ENCODE assay signal across 9 cellular contexts in the genomic region with DNA sequence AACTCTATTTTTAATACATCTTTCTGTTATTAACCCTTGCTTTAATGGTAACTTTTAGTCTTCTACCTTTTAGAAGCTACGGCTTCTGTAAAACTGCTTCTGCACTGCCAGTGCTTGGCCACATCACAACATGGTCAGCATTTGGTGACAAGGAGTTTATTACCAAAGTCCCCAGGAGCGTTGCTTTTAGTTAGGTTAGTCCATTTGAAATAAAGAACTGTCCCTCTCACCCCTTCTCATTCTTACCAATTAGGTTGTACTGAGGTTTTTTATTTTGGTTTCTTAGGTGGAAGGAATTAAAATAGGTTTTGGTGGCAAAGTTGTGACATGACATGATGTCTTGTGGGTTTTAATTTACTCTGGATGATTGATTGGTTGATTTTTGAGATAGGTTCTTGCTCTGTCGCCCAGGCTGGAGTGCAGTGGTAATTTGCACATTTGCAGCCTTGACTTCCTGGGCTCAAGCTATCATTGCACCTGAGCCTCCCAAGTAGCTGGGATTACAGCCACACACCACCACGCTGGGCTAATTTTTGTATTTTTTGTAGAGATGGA. TPM values are rescaled to one million over a fixed set of nuclear protein-coding genes. Genes with fewer than 3 reads are reported as not detected.
DNase-seq lines count a peak whose midpoint lies in the region; ATAC-seq and TF ChIP-seq lines count a peak whose summit lies in the region.
"Had no signal": no experiment of that assay in that cellular context is flagged by ENCODE, and none has a peak within 500 bp of the region (broad histone marks: within the 10 kb centered on the region; RNA-seq: fewer than 3 reads in every experiment).

No MANE protein-coding gene starts in this region.

- no peak for DNase-seq in CD4-positive, CD25-positive, alpha-beta regulatory T cell
- DNase-seq in epithelial cell of esophagus (ENCODE audit: low read depth) (no peak), retina (no peak), Ammon's horn (ENCODE audit: low spot score) (no peak)
- no peak for DNase-seq in activated CD4-positive, alpha-beta T cell treated with anti-CD3 and anti-CD28 coated beads, Interleukin-2, amount 50 U/mL, for 48 hours
- DNase-seq: activated effector memory CD4-positive, alpha-beta T cell treated with Interleukin-2 at 50 U/mL for 16 hours had no signal

- H3K4me3 Mint-ChIP-seq in CD4-positive, CD25-positive, alpha-beta regulatory T cell: peak overlapping the region; percentile 23 to 66 (median 38)

- H3K9me3 ChIP-seq in CD4-positive, CD25-positive, alpha-beta regulatory T cell (ENCODE audit: control insufficient read depth in 2 of 2, low read length in 2 of 2): no peaks in the 10 kb centered on the region
- H3K9me3 ChIP-seq in OCI-LY3 (ENCODE audit: insufficient read depth, low read length): no peaks in the 10 kb centered on the region
- no peaks in the 10 kb centered on the region for H3K9me3 ChIP-seq in neutrophil

- TF ChIP-seq CTCF in OCI-LY3 (IDR thresholded peaks at IDR 0.05; ENCODE audit: low read depth, low read length) (no peak), epithelial cell of esophagus (IDR thresholded peaks at IDR 0.05; ENCODE audit: insufficient read depth, low read depth, low read length, missing control alignments) (no peak), neutrophil (IDR thresholded peaks at IDR 0.05) (no peak)

- H3K27me3 ChIP-seq in CD4-positive, CD25-positive, alpha-beta regulatory T cell (ENCODE audit: control insufficient read depth, insufficient read depth, low read length): no peaks in the 10 kb centered on the region
- no peaks in the 10 kb centered on the region for H3K27me3 ChIP-seq in OCI-LY3 (ENCODE audit: low read depth, low read length)
- no peaks in the 10 kb centered on the region for H3K27me3 ChIP-seq in neutrophil

- H3K27ac Mint-ChIP-seq in CD4-positive, CD25-positive, alpha-beta regulatory T cell: peak overlapping the region; percentile 18 to 54 (median 25)

- H3K9ac ChIP-seq in OCI-LY3 (ENCODE audit: low read length): no peak overlapping the region

- no peak overlapping the region for H3K27ac ChIP-seq in CD4-positive, CD25-positive, alpha-beta regulatory T cell (ENCODE audit: insufficient read depth, low read length, poor library complexity, severe bottlenecking)
- H3K27ac ChIP-seq in OCI-LY3 (ENCODE audit: low read length): no peak overlapping the region
- peak overlapping the region; percentile 80 for H3K27ac ChIP-seq in neutrophil

- no peaks in the 10 kb centered on the region for H3K9me3 Mint-ChIP-seq in CD4-positive, CD25-positive, alpha-beta regulatory T cell

- peaks cover 42% of the 10 kb centered on the region for H4K20me1 ChIP-seq in OCI-LY3 (ENCODE audit: insufficient read depth, low read length)

- peaks cover 13% of the 10 kb centered on the region for H3K36me3 Mint-ChIP-seq in CD4-positive, CD25-positive, alpha-beta regulatory T cell

- no peaks in the 10 kb centered on the region for H3K27me3 Mint-ChIP-seq in CD4-positive, CD25-positive, alpha-beta regulatory T cell

- H3K4me1 Mint-ChIP-seq in CD4-positive, CD25-positive, alpha-beta regulatory T cell: peaks cover 25 to 61% (median 50%) of the 10 kb centered on the region in 4 donors

- H3K4me2 ChIP-seq in OCI-LY3 (ENCODE audit: low read length): peak overlapping the region; percentile 74

- H3K79me2 ChIP-seq in OCI-LY3 (ENCODE audit: low read length): peaks cover 99% of the 10 kb centered on the region

- peak overlapping the region; percentile 31 for H3K4me3 ChIP-seq in CD4-positive, CD25-positive, alpha-beta regulatory T cell (ENCODE audit: low read depth, low read length)
- no peak overlapping the region for H3K4me3 ChIP-seq in OCI-LY3 (ENCODE audit: low read length)
- peak overlapping the region; percentile 2 for H3K4me3 ChIP-seq in epithelial cell of esophagus (ENCODE audit: low read length)
- peak overlapping the region; percentile 63 to 65 for H3K4me3 ChIP-seq in neutrophil (ENCODE audit: low read depth in 1 of 2, low read length in 1 of 2)

- H2AFZ ChIP-seq in OCI-LY3 (ENCODE audit: low read depth, low read length): no peak overlapping the region

- H3K4me1 ChIP-seq in CD4-positive, CD25-positive, alpha-beta regulatory T cell (ENCODE audit: control insufficient read depth, insufficient read depth, low read length, poor library complexity, severe bottlenecking): peaks cover 30% of the 10 kb centered on the region
- H3K4me1 ChIP-seq in OCI-LY3 (ENCODE audit: low read length): peaks cover 37% of the 10 kb centered on the region
- peaks cover 31% of the 10 kb centered on the region in 2 experiments for H3K4me1 ChIP-seq in neutrophil (ENCODE audit: control insufficient read depth in 1 of 2, insufficient read depth in 1 of 2, low read depth in 1 of 2, low read length in 1 of 2)

- no peak for ATAC-seq in CD4-positive, CD25-positive, alpha-beta regulatory T cell (ENCODE audit: low read depth in 2 of 2)
- no peak for ATAC-seq in activated CD4-positive, CD25-positive, alpha-beta regulatory T cell treated with anti-CD3 and anti-CD28 coated beads, Interleukin-2, amount 50 U/mL, for 24 hours

- H3K36me3 ChIP-seq in CD4-positive, CD25-positive, alpha-beta regulatory T cell (ENCODE audit: control insufficient read depth, insufficient read depth, low read length): peaks cover 8% of the 10 kb centered on the region
- no peaks in the 10 kb centered on the region for H3K36me3 ChIP-seq in OCI-LY3 (replicated peaks; ENCODE audit: low read depth, low read length)
- H3K36me3 ChIP-seq in neutrophil: peaks cover 15% of the 10 kb centered on the region

RNA-seq across cellular contexts. Expression of gene SPEN, which starts 39.2 kb away (rescaled TPM):
- total RNA-seq in CD4-positive, CD25-positive, alpha-beta regulatory T cell: 92.4 TPM
- 1 to 10 TPM; 7.4 to 9.0 (median 7.9) TPM for polyA plus RNA-seq in CD4-positive, CD25-positive, alpha-beta regulatory T cell
